19 cellular contexts compared by ENCODE assay signal in genomic region chr15:52682200-52682599, GRCh38. TPM values are rescaled to one million over a fixed set of nuclear protein-coding genes. Genes with fewer than 3 reads are reported as not detected.
DNase-seq lines count a peak whose midpoint lies in the region; ATAC-seq and TF ChIP-seq lines count a peak whose summit lies in the region.
"Had no signal": no experiment of that assay in that cellular context is flagged by ENCODE, and none has a peak within 500 bp of the region (broad histone marks: within the 10 kb centered on the region; RNA-seq: fewer than 3 reads in every experiment).

No MANE protein-coding gene starts in this region.

- H3K27me3 Mint-ChIP-seq in CD4-positive, alpha-beta T cell: no peaks in the 10 kb centered on the region
- H3K27me3 Mint-ChIP-seq in IgD-negative memory B cell: no peaks in the 10 kb centered on the region
- no peaks in the 10 kb centered on the region for H3K27me3 Mint-ChIP-seq in activated T-helper 17 cell treated with anti-CD3 and anti-CD28 coated beads, Interleukin-2, amount 50 U/mL, for 72 hours
- H3K27me3 Mint-ChIP-seq in naive thymus-derived CD8-positive, alpha-beta T cell: no peaks in the 10 kb centered on the region
- H3K27me3 Mint-ChIP-seq: activated CD4-positive, alpha-beta T cell treated with anti-CD3 and anti-CD28 coated beads for 36 hours had no signal

- POLR2A ChIA-PET in CD4-positive, alpha-beta T cell (lab: Charles Lee): interaction anchor here (1.1 to 1.7 kb wide), 5 partner anchors 11 to 502 kb away, joined by 3 to 11 read pairs (median 4); no protein-coding TSS in a partner anchor
- POLR2A ChIA-PET in naive thymus-derived CD8-positive, alpha-beta T cell (lab: Charles Lee): interaction anchor here (2.2 kb wide), 1 partner anchor 48 kb away, joined by 6 read pairs; no protein-coding TSS in a partner anchor

- CTCF ChIA-PET in CD4-positive, alpha-beta T cell (lab: Charles Lee): interaction anchor here (1.3 kb wide), 1 partner anchor 52 kb away, joined by 5 read pairs; no protein-coding TSS in a partner anchor

- H3K4me3 Mint-ChIP-seq in CD4-positive, alpha-beta T cell: peak overlapping the region; percentile 56
- H3K4me3 Mint-ChIP-seq in IgD-negative memory B cell: peak overlapping the region in 3 of 4 donors; percentile 86 to 95 (median 93)
- H3K4me3 Mint-ChIP-seq in activated T-helper 17 cell treated with anti-CD3 and anti-CD28 coated beads, Interleukin-2, amount 50 U/mL, for 72 hours: peak overlapping the region; percentile 53
- peak overlapping the region in 5 of 10 donors; percentile 7 to 62 (median 11) for H3K4me3 Mint-ChIP-seq in naive thymus-derived CD8-positive, alpha-beta T cell
- H3K4me3 Mint-ChIP-seq: activated CD4-positive, alpha-beta T cell treated with anti-CD3 and anti-CD28 coated beads for 36 hours had no signal

- no peak overlapping the region for H3K27ac ChIP-seq in CD4-positive, alpha-beta T cell (ENCODE audit: low read depth, low read length)
- H3K27ac ChIP-seq: vagina had no signal

- H3K27me3 ChIP-seq in CD4-positive, alpha-beta T cell (ENCODE audit: control insufficient read depth, insufficient read depth, low read length): no peaks in the 10 kb centered on the region
- H3K27me3 ChIP-seq: vagina had no signal

- in situ Hi-C loops in GM13977 (cut with MboI; ENCODE audit: low pct_unique_long_range_greater_than_20kb, low sequenced_read_pairs, unreplicated experiment): no loop called here

- no peaks in the 10 kb centered on the region for H3K9me3 ChIP-seq in CD4-positive, alpha-beta T cell (ENCODE audit: control insufficient read depth, low read length)
- H3K9me3 ChIP-seq: lower lobe of right lung, vagina had no signal

- ATAC-seq in CD4-positive, alpha-beta T cell (ENCODE audit: poor library complexity): no peak
- no peak for ATAC-seq in activated T-helper 17 cell treated with anti-CD3 and anti-CD28 coated beads, Interleukin-2, amount 50 U/mL, for 72 hours (replicated peaks)
- no peak for ATAC-seq in naive thymus-derived CD8-positive, alpha-beta T cell
- ATAC-seq in HG03520 (IDR thresholded peaks at IDR 0.05; ENCODE audit: unreplicated experiment): no peak
- ATAC-seq: activated CD4-positive, alpha-beta T cell treated with anti-CD3 and anti-CD28 coated beads for 36 hours; lower lobe of right lung; Panc1 had no signal

- H3K4me1 Mint-ChIP-seq in CD4-positive, alpha-beta T cell (ENCODE audit: low read depth): peaks cover 54% of the 10 kb centered on the region
- peaks cover 44 to 65% (median 58%) of the 10 kb centered on the region in 3 donors for H3K4me1 Mint-ChIP-seq in IgD-negative memory B cell
- peaks cover 15% of the 10 kb centered on the region for H3K4me1 Mint-ChIP-seq in activated T-helper 17 cell treated with anti-CD3 and anti-CD28 coated beads, Interleukin-2, amount 50 U/mL, for 72 hours
- peaks cover 12 to 79% (median 36%) of the 10 kb centered on the region in 4 donors for H3K4me1 Mint-ChIP-seq in naive thymus-derived CD8-positive, alpha-beta T cell

- no peaks in the 10 kb centered on the region for H3K9me3 Mint-ChIP-seq in CD4-positive, alpha-beta T cell
- H3K9me3 Mint-ChIP-seq in IgD-negative memory B cell: peaks cover 0 to 2% (median 0%) of the 10 kb centered on the region in 3 donors
- H3K9me3 Mint-ChIP-seq in activated T-helper 17 cell treated with anti-CD3 and anti-CD28 coated beads, Interleukin-2, amount 50 U/mL, for 72 hours: no peaks in the 10 kb centered on the region
- no peaks in the 10 kb centered on the region for H3K9me3 Mint-ChIP-seq in naive thymus-derived CD8-positive, alpha-beta T cell

- peak overlapping the region; percentile 79 for H3K27ac Mint-ChIP-seq in CD4-positive, alpha-beta T cell
- H3K27ac Mint-ChIP-seq in IgD-negative memory B cell: peak overlapping the region; percentile 96 to 100 (median 97)
- H3K27ac Mint-ChIP-seq in activated T-helper 17 cell treated with anti-CD3 and anti-CD28 coated beads, Interleukin-2, amount 50 U/mL, for 72 hours: peak overlapping the region; percentile 65
- H3K27ac Mint-ChIP-seq in naive thymus-derived CD8-positive, alpha-beta T cell: peak overlapping the region; percentile 29 to 93 (median 82)
- H3K27ac Mint-ChIP-seq: activated CD4-positive, alpha-beta T cell treated with anti-CD3 and anti-CD28 coated beads for 36 hours had no signal

- no peak for DNase-seq in CD4-positive, alpha-beta T cell
- no peak for DNase-seq in naive thymus-derived CD8-positive, alpha-beta T cell
- no peak for DNase-seq in EL
- no peak for DNase-seq in GM13977 (ENCODE audit: low spot score)
- DNase-seq: activated CD4-positive, alpha-beta T cell treated with anti-CD3 and anti-CD28 coated beads for 36 hours; activated T-cell treated with anti-CD3 and anti-CD28 coated beads for 4 hours; effector CD4-positive, alpha-beta T cell; GF-D8; head of caudate nucleus; lower lobe of right lung; NCI-H748 treated with DMSO at 0.1 percent for 48 hours; posterior cingulate gyrus; stimulated activated CD4-positive, alpha-beta T cell treated with anti-CD3 and anti-CD28 coated beads, Interleukin-2, amount 100 ng/mL, for 24 hours; substantia nigra had no signal

- H3K36me3 Mint-ChIP-seq in CD4-positive, alpha-beta T cell (ENCODE audit: low read depth): peaks cover 23% of the 10 kb centered on the region
- peaks cover 3% of the 10 kb centered on the region for H3K36me3 Mint-ChIP-seq in IgD-negative memory B cell
- peaks cover 23% of the 10 kb centered on the region for H3K36me3 Mint-ChIP-seq in activated T-helper 17 cell treated with anti-CD3 and anti-CD28 coated beads, Interleukin-2, amount 50 U/mL, for 72 hours (ENCODE audit: low read depth)
- peaks cover 0 to 7% (median 0%) of the 10 kb centered on the region in 3 donors for H3K36me3 Mint-ChIP-seq in naive thymus-derived CD8-positive, alpha-beta T cell

- intact Hi-C loops in CD4-positive, alpha-beta T cell (cut with DNase I, micrococcal nuclease): no loop called here

- TF ChIP-seq CTCF in CD4-positive, alpha-beta T cell (IDR thresholded peaks at IDR 0.05): no peak
- TF ChIP-seq CTCF in GM13977 (IDR thresholded peaks at IDR 0.05; ENCODE audit: extremely low read depth, insufficient read depth, missing control alignments): no peak

RNA-seq across cellular contexts. Expression of gene ATOSA, which starts 3.0 kb away (rescaled TPM):
- total RNA-seq in CD4-positive, alpha-beta T cell: 100 to 1,000 TPM; 137 TPM
- polyA plus RNA-seq in IgD-negative memory B cell: 29.0 TPM
- total RNA-seq in activated T-helper 17 cell treated with anti-CD3 and anti-CD28 coated beads, Interleukin-2, amount 50 U/mL, for 72 hours: 10 to 100 TPM; 30.7 to 40.6 TPM
- 100 to 1,000 TPM; 101 TPM for total RNA-seq in naive thymus-derived CD8-positive, alpha-beta T cell
- polyA plus RNA-seq in naive thymus-derived CD8-positive, alpha-beta T cell: 10 to 100 TPM in 1 of 3 donors, 1 to 10 TPM in 2; 9.0 to 13.1 (median 9.6) TPM
